In genomic region chr9:98081477-98082219, GRCh38 we compare ENCODE assay signal across 10 cellular contexts. TPM values are rescaled to one million over a fixed set of nuclear protein-coding genes. Genes with fewer than 3 reads are reported as not detected.
DNase-seq lines count a peak whose midpoint lies in the region; ATAC-seq, FAIRE-seq and TF ChIP-seq lines count a peak whose summit lies in the region.
"Had no signal": no experiment of that assay in that cellular context is flagged by ENCODE, and none has a peak within 500 bp of the region (broad histone marks: within the 10 kb centered on the region; RNA-seq: fewer than 3 reads in every experiment).

No MANE protein-coding gene starts in this region.

- WGBS in psoas muscle, 3 donors: 72 to 76% (median 74%) methylated on average over 6 of the region's 6 CpGs

- TF ChIP-seq POLR2A in endothelial cell of umbilical vein (IDR thresholded peaks at IDR 0.05; ENCODE audit: low read depth, low read length): no peak

- dilution Hi-C loops in endothelial cell of umbilical vein (cut with MboI; ENCODE audit: extremely low pct_ligation_motif_present, low sequenced_read_pairs): no loop called here

- peaks cover 22% of the 10 kb centered on the region for H3K36me3 ChIP-seq in CD8-positive, alpha-beta T cell (ENCODE audit: insufficient read depth, low read length)
- H3K36me3 ChIP-seq in endothelial cell of umbilical vein (ENCODE audit: control insufficient read depth in 2 of 2, extremely low read depth in 1 of 2, insufficient read depth in 2 of 2, low read length in 2 of 2) (peaks cover 5 to 18% of the 10 kb centered on the region in 2 experiments), psoas muscle (ENCODE audit: insufficient read depth in 1 of 2, low read depth in 1 of 2) (peaks cover 4 to 76% of the 10 kb centered on the region in 2 donors)

- peaks cover 90% of the 10 kb centered on the region for H3K36me3 Mint-ChIP-seq in CD8-positive, alpha-beta T cell

- no TSS peak for BruUV-seq in endothelial cell of umbilical vein (replicated peaks; lab: Mats Ljungman, UMichigan)

- no peaks in the 10 kb centered on the region for H3K9me3 Mint-ChIP-seq in CD8-positive, alpha-beta T cell
- H3K9me3 Mint-ChIP-seq: mesothelial cell of epicardium had no signal

- TF ChIP-seq CTCF in CD8-positive, alpha-beta T cell (IDR thresholded peaks at IDR 0.05): no peak
- TF ChIP-seq CTCF in endothelial cell of umbilical vein (IDR thresholded peaks at IDR 0.05; ENCODE audit: extremely low read depth in 1 of 2, insufficient read depth in 1 of 2, low read depth in 1 of 2, low read length in 2 of 2) (no peak), psoas muscle (IDR thresholded peaks at IDR 0.05) (no peak)

- H3K27ac ChIP-seq in CD8-positive, alpha-beta T cell (ENCODE audit: low read depth, low read length): no peak overlapping the region
- H3K27ac ChIP-seq in endothelial cell of umbilical vein (ENCODE audit: insufficient read depth, low read depth, low read length): peak overlapping the region; percentile 6
- no peak overlapping the region for H3K27ac ChIP-seq in psoas muscle

- FAIRE-seq in endothelial cell of umbilical vein (lab: Jason Lieb, UNC): no peak

- H3K4me3 ChIP-seq in CD8-positive, alpha-beta T cell (ENCODE audit: low read depth, low read length): no peak overlapping the region
- H3K4me3 ChIP-seq in endothelial cell of umbilical vein (replicated peaks in 1 of 3; ENCODE audit: insufficient read depth in 1 of 3, low read depth in 1 of 3, low read length in 3 of 3): no peak overlapping the region
- no peak overlapping the region for H3K4me3 ChIP-seq in psoas muscle
- H3K4me3 ChIP-seq: thoracic aorta had no signal

- H3K9ac ChIP-seq in endothelial cell of umbilical vein (replicated peaks; ENCODE audit: extremely low read depth, insufficient read depth, low read length): no peak overlapping the region

- CTCF ChIA-PET in CD8-positive, alpha-beta T cell (lab: Charles Lee): interaction anchor here (0.7 to 3.0 kb wide), 2 partner anchors 8 to 107 kb away, joined by 3 to 15 read pairs; no protein-coding TSS in a partner anchor
- CTCF ChIA-PET in endothelial cell of umbilical vein (lab: Charles Lee): no interaction called here

- no peaks in the 10 kb centered on the region for H3K9me3 ChIP-seq in CD8-positive, alpha-beta T cell (ENCODE audit: low read length)
- no peaks in the 10 kb centered on the region for H3K9me3 ChIP-seq in endothelial cell of umbilical vein (replicated peaks; ENCODE audit: control insufficient read depth, insufficient read depth, low read length)
- no peaks in the 10 kb centered on the region for H3K9me3 ChIP-seq in psoas muscle
- H3K9me3 ChIP-seq: thoracic aorta had no signal

- peaks cover 41% of the 10 kb centered on the region for H3K4me1 Mint-ChIP-seq in CD8-positive, alpha-beta T cell (ENCODE audit: low read depth)

- peaks cover 23% of the 10 kb centered on the region for H3K4me1 ChIP-seq in CD8-positive, alpha-beta T cell (ENCODE audit: insufficient read depth, low read length)
- H3K4me1 ChIP-seq in endothelial cell of umbilical vein (ENCODE audit: control insufficient read depth, extremely low read depth, insufficient read depth, low read length) (peaks cover 12% of the 10 kb centered on the region), psoas muscle (no peaks in the 10 kb centered on the region)

- no peak overlapping the region for H3K4me3 Mint-ChIP-seq in CD8-positive, alpha-beta T cell
- H3K4me3 Mint-ChIP-seq: mesothelial cell of epicardium had no signal

- no peaks in the 10 kb centered on the region for H3K9me1 ChIP-seq in endothelial cell of umbilical vein (replicated peaks; ENCODE audit: control insufficient read depth, extremely low read depth, insufficient read depth, low read length)

- no peaks in the 10 kb centered on the region for H4K20me1 ChIP-seq in endothelial cell of umbilical vein (replicated peaks; ENCODE audit: control insufficient read depth, extremely low read depth, insufficient read depth, low read length)

- intact Hi-C loops in CD8-positive, alpha-beta T cell (cut with DNase I, micrococcal nuclease): no loop called here
- intact Hi-C loops in endothelial cell of umbilical vein (cut with micrococcal nuclease) (no loop called here), psoas muscle (cut with DNase I) (no loop called here)

- peaks cover 2% of the 10 kb centered on the region for H3K79me2 ChIP-seq in endothelial cell of umbilical vein (ENCODE audit: control insufficient read depth, insufficient read depth, low read length)

- H3K27me3 Mint-ChIP-seq in CD8-positive, alpha-beta T cell (ENCODE audit: low read depth): no peaks in the 10 kb centered on the region

- H3K27me3 ChIP-seq in CD8-positive, alpha-beta T cell (ENCODE audit: insufficient read depth, low read length): no peaks in the 10 kb centered on the region
- H3K27me3 ChIP-seq in endothelial cell of umbilical vein (ENCODE audit: control insufficient read depth in 2 of 2, insufficient read depth in 2 of 2, low read length in 2 of 2): no peaks in the 10 kb centered on the region
- no peaks in the 10 kb centered on the region for H3K27me3 ChIP-seq in psoas muscle (ENCODE audit: insufficient read depth in 3 of 3, low read length in 2 of 3)

- ATAC-seq in CD8-positive, alpha-beta T cell: peak; percentile 52
- ATAC-seq in psoas muscle (peak; percentile 49 to 87 (median 64)), HG03565 (IDR thresholded peaks at IDR 0.05; ENCODE audit: unreplicated experiment) (no peak), GM21786 (IDR thresholded peaks at IDR 0.05; ENCODE audit: unreplicated experiment) (no peak)

- no peak overlapping the region for H3K4me2 ChIP-seq in endothelial cell of umbilical vein (ENCODE audit: insufficient read depth, low read length)

- H3K27ac Mint-ChIP-seq in CD8-positive, alpha-beta T cell: peak overlapping the region; percentile 67
- H3K27ac Mint-ChIP-seq: mesothelial cell of epicardium had no signal

- no peak for DNase-seq in CD8-positive, alpha-beta T cell
- DNase-seq in SW 1271 (lab: John Stamatoyannopoulos, UW) (peak; percentile 48 to 75), endothelial cell of umbilical vein (ENCODE audit: low read depth, low spot score) (peak; percentile 56), psoas muscle (no peak), SHP77 (lab: John Stamatoyannopoulos, UW) (no peak), mesenteric fat pad (ENCODE audit: low spot score) (no peak)

- POLR2A ChIA-PET in CD8-positive, alpha-beta T cell (lab: Charles Lee): interaction anchor here (1.4 kb wide), 1 partner anchor 20 kb away, joined by 5 read pairs; no protein-coding TSS in a partner anchor
- POLR2A ChIA-PET in endothelial cell of umbilical vein (lab: Charles Lee): interaction anchor here (1.7 kb wide), 1 partner anchor 25 kb away, joined by 4 read pairs; the partner anchor contains the start of gene NANS

- H2AFZ ChIP-seq in endothelial cell of umbilical vein (ENCODE audit: low read depth, low read length): no peak overlapping the region

TF ChIP-seq in endothelial cell of umbilical vein, 7 proteins besides CTCF, POLR2A, EP300 and RAD21:
- TF ChIP-seq EZH2 (IDR thresholded peaks at IDR 0.05; ENCODE audit: borderline replicate concordance, low read depth, low read length, severe bottlenecking) (no peak), GATA2 (IDR thresholded peaks at IDR 0.05; ENCODE audit: insufficient read depth, insufficient read length, low read depth, low read length) (no peak), JUN (IDR thresholded peaks at IDR 0.05; ENCODE audit: borderline replicate concordance, insufficient read depth, insufficient read length, low read depth) (no peak), FOS (IDR thresholded peaks at IDR 0.05; ENCODE audit: borderline replicate concordance, insufficient read depth, low read length) (peak; percentile 47), MYC (IDR thresholded peaks at IDR 0.05; ENCODE audit: low read depth, low read length) (no peak), MAX (IDR thresholded peaks at IDR 0.05; ENCODE audit: insufficient read depth, insufficient read length) (no peak)

RNA-seq across cellular contexts. Expression of gene NANS, which starts 25.1 kb away (rescaled TPM):
- 10 to 100 TPM; 84.6 to 92.5 TPM for total RNA-seq in CD8-positive, alpha-beta T cell
- total RNA-seq in endothelial cell of umbilical vein (72.5 and 85.1 TPM in 2 replicates), psoas muscle (10 to 100 TPM; 21.1 to 53.8 (median 26.5) TPM), mesenteric fat pad (48.6 TPM)
- polyA plus RNA-seq in endothelial cell of umbilical vein (95.3 and 108 TPM in 2 replicates), psoas muscle (100 to 1,000 TPM in 1 of 3 donors, 10 to 100 TPM in 2; 33.2 to 168 (median 48.9) TPM)
- polyA plus RNA-seq in endothelial cell of umbilical vein (2011; cell fraction: cytosol; rRNA removed): 113 and 131 TPM in 2 replicates
- 68.5 and 72.1 TPM in 2 replicates for polyA plus RNA-seq in endothelial cell of umbilical vein (2011; cell fraction: nucleus; rRNA removed)
- 156 and 181 TPM in 2 replicates for polyA plus RNA-seq in endothelial cell of umbilical vein (2012)
- polyA minus RNA-seq in endothelial cell of umbilical vein: 57.2 and 66.6 TPM in 2 replicates
- polyA minus RNA-seq in endothelial cell of umbilical vein (2011; cell fraction: cytosol; rRNA and poly(A)+ RNA removed): 46.9 TPM
- polyA minus RNA-seq in endothelial cell of umbilical vein (2011; cell fraction: nucleus; rRNA and poly(A)+ RNA removed): 22.7 and 36.4 TPM in 2 replicates

RNA-seq across cellular contexts. Expression of gene TRIM14, which starts 37.4 kb away (rescaled TPM):
- 10 to 100 TPM; 22.6 to 23.5 TPM for total RNA-seq in CD8-positive, alpha-beta T cell
- total RNA-seq in endothelial cell of umbilical vein (7.1 and 10.7 TPM in 2 replicates), psoas muscle (1 to 10 TPM in 3 of 4 donors, under 1 TPM in 1; 0.79 to 2.5 (median 1.9) TPM), mesenteric fat pad (13.8 TPM)
- polyA plus RNA-seq in endothelial cell of umbilical vein (4.8 and 4.9 TPM in 2 replicates), psoas muscle (under 1 TPM; 0.13 to 0.70 (median 0.38) TPM)
- 5.0 and 5.2 TPM in 2 replicates for polyA plus RNA-seq in endothelial cell of umbilical vein (2011; cell fraction: cytosol; rRNA removed)
- polyA plus RNA-seq in endothelial cell of umbilical vein (2011; cell fraction: nucleus; rRNA removed): 5.0 and 6.5 TPM in 2 replicates
- 9.2 and 9.5 TPM in 2 replicates for polyA plus RNA-seq in endothelial cell of umbilical vein (2012)
- polyA minus RNA-seq in endothelial cell of umbilical vein: 3.6 and 3.9 TPM in 2 replicates
- 19.6 TPM for polyA minus RNA-seq in endothelial cell of umbilical vein (2011; cell fraction: cytosol; rRNA and poly(A)+ RNA removed)
- polyA minus RNA-seq in endothelial cell of umbilical vein (2011; cell fraction: nucleus; rRNA and poly(A)+ RNA removed): 2.6 and 4.1 TPM in 2 replicates

Comparison
In these comparisons a context has a peak if more than half of its experiments do, and no peak if none do; other contexts are left out.
1. ATAC-seq: peak in CD8-positive, alpha-beta T cell (single experiment) and psoas muscle (4 of 4); none in HG03565 (single experiment) and GM21786 (single experiment).
2. DNase-seq: peak in SW 1271 (2 of 2) and endothelial cell of umbilical vein (single experiment); none in CD8-positive, alpha-beta T cell (0 of 7), psoas muscle (0 of 2), SHP77 (0 of 2) and mesenteric fat pad (single experiment).